In genomic region chr3:71282976-71283375, GRCh38 we compare ENCODE assay signal across 25 cellular contexts.
"Had no signal": no experiment of that assay in that cellular context is flagged by ENCODE, and none has a peak within 500 bp of the region (broad histone marks: within the 10 kb centered on the region; RNA-seq: fewer than 3 reads in every experiment).

No MANE protein-coding gene starts in this region.

- H3K9me3 Mint-ChIP-seq: activated CD4-positive, alpha-beta memory T cell treated with anti-CD3 and anti-CD28 coated beads for 36 hours; activated naive CD8-positive, alpha-beta T cell treated with anti-CD3 and anti-CD28 coated beads, Interleukin-2, amount 10 ng/mL, durations not matched to agents 7 days and 5 days; memory B cell; nephron progenitor cell had no signal

- H3K4me3 Mint-ChIP-seq: activated CD4-positive, alpha-beta memory T cell treated with anti-CD3 and anti-CD28 coated beads for 36 hours; activated CD8-positive, alpha-beta memory T cell treated with anti-CD3 and anti-CD28 coated beads, Interleukin-2, amount 10 ng/mL, durations not matched to agents 7 days and 5 days; activated naive CD8-positive, alpha-beta T cell treated with anti-CD3 and anti-CD28 coated beads, Interleukin-2, amount 10 ng/mL, durations not matched to agents 7 days and 5 days; memory B cell; nephron progenitor cell had no signal

- DNase-seq: activated CD4-positive, alpha-beta memory T cell treated with anti-CD3 and anti-CD28 coated beads for 36 hours; activated CD4-positive, alpha-beta T cell treated with anti-CD3 and anti-CD28 coated beads for 48 hours; activated CD8-positive, alpha-beta memory T cell treated with anti-CD3 and anti-CD28 coated beads, Interleukin-2, amount 10 ng/mL, durations not matched to agents 7 days and 5 days; activated gamma-delta T cell treated with Interleukin-2 at 50 U/mL for 16 hours; activated naive CD8-positive, alpha-beta T cell treated with anti-CD3 and anti-CD28 coated beads, Interleukin-2, amount 10 ng/mL, durations not matched to agents 7 days and 5 days; activated T-cell treated with anti-CD3 and anti-CD28 coated beads for 4 hours; amygdala; cerebellar nuclear complex; hippocampal formation; islet precursor cell; left colon; nephron progenitor cell; pancreas; psoas muscle; spleen; stimulated activated CD4-positive, alpha-beta T cell treated with anti-CD3 and anti-CD28 coated beads, Interleukin-4, amount 100 ng/mL, for 1 hour; stimulated activated naive CD4-positive, alpha-beta T cell treated with Interleukin-2 at 50 U/mL for 16 hours; substantia nigra; T-helper 9 cell; thyroid gland; upper lobe of right lung had no signal

- ATAC-seq: activated CD8-positive, alpha-beta memory T cell treated with anti-CD3 and anti-CD28 coated beads, Interleukin-2, amount 10 ng/mL, durations not matched to agents 7 days and 5 days; left colon; pancreas; psoas muscle; upper lobe of right lung had no signal

- H3K36me3 Mint-ChIP-seq: activated CD8-positive, alpha-beta memory T cell treated with anti-CD3 and anti-CD28 coated beads, Interleukin-2, amount 10 ng/mL, durations not matched to agents 7 days and 5 days had no signal

- H3K9me3 ChIP-seq: esophagus muscularis mucosa, pancreas, psoas muscle, right atrium auricular region, spleen, thyroid gland, upper lobe of right lung had no signal

- H3K4me1 ChIP-seq: pancreas, psoas muscle, right atrium auricular region, thyroid gland, upper lobe of right lung had no signal

- H3K27ac Mint-ChIP-seq: activated CD4-positive, alpha-beta memory T cell treated with anti-CD3 and anti-CD28 coated beads for 36 hours; activated CD8-positive, alpha-beta memory T cell treated with anti-CD3 and anti-CD28 coated beads, Interleukin-2, amount 10 ng/mL, durations not matched to agents 7 days and 5 days; activated naive CD8-positive, alpha-beta T cell treated with anti-CD3 and anti-CD28 coated beads, Interleukin-2, amount 10 ng/mL, durations not matched to agents 7 days and 5 days; memory B cell; nephron progenitor cell had no signal

- H3K27me3 ChIP-seq: esophagus muscularis mucosa, pancreas, right atrium auricular region, spleen, thyroid gland, upper lobe of right lung had no signal

- H3K4me1 Mint-ChIP-seq: activated CD8-positive, alpha-beta memory T cell treated with anti-CD3 and anti-CD28 coated beads, Interleukin-2, amount 10 ng/mL, durations not matched to agents 7 days and 5 days; nephron progenitor cell had no signal

- H3K4me3 ChIP-seq: coronary artery, esophagus muscularis mucosa, pancreas, psoas muscle, right atrium auricular region, spleen, thyroid gland, upper lobe of right lung had no signal

- H3K36me3 ChIP-seq: esophagus muscularis mucosa, pancreas, right atrium auricular region, thyroid gland, upper lobe of right lung had no signal

- H3K27me3 Mint-ChIP-seq: activated CD4-positive, alpha-beta memory T cell treated with anti-CD3 and anti-CD28 coated beads for 36 hours; activated CD8-positive, alpha-beta memory T cell treated with anti-CD3 and anti-CD28 coated beads, Interleukin-2, amount 10 ng/mL, durations not matched to agents 7 days and 5 days; activated naive CD8-positive, alpha-beta T cell treated with anti-CD3 and anti-CD28 coated beads, Interleukin-2, amount 10 ng/mL, durations not matched to agents 7 days and 5 days; memory B cell had no signal

- H3K27ac ChIP-seq: coronary artery, esophagus muscularis mucosa, pancreas, psoas muscle, right atrium auricular region, spleen, thyroid gland, upper lobe of right lung had no signal
